Comparison of ENCODE assay signal across 8 cellular contexts in the genomic region with DNA sequence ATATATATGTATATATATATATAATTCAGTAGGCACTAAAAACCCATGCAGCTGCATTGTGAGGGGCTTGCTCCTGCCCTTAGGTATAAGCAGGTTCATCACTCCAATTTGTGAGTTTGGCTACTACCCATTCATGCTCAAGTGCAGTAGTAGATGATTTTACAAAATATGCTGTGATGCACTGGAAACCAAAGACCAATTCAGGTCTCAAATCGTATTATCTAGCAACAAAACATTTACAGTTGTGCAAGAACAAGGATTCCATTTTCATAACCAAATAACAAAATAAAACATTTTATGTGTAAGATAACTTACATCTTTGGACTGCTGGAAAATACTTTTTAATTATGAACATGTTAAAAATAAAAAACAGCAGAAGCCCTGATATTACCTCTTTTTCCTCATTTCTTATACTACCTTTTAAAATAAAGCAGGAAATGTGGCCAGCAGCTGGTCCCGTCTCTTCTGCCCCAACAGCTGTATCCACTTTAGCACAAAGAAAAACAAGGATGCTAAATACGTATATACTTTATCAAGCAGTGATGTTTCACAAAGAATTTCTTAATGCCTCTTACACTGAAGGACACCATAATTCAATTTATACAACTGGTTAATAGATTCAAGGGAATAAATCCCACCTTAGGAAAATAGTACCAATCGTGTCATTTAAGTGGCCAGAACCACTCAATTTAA. TPM values are rescaled to one million over a fixed set of nuclear protein-coding genes. Genes with fewer than 3 reads are reported as not detected.
DNase-seq lines count a peak whose midpoint lies in the region; ATAC-seq and TF ChIP-seq lines count a peak whose summit lies in the region.

No MANE protein-coding gene starts in this region.

- CTCF ChIA-PET in Caco-2 (lab: Charles Lee) = no interaction called here

- H3K9me3 ChIP-seq in Caco-2 (no peaks in the 10 kb centered on the region), OCI-LY3 (ENCODE audit: insufficient read depth, low read length) (no peaks in the 10 kb centered on the region), endodermal cell (ENCODE audit: control insufficient read depth, low read length) (no peaks in the 10 kb centered on the region)

- ATAC-seq in GM21717 (IDR thresholded peaks at IDR 0.05; ENCODE audit: unreplicated experiment) = no peak
- no peak for ATAC-seq in GM18519 (IDR thresholded peaks at IDR 0.05; ENCODE audit: low FRiP score, unreplicated experiment)

- no peak for TF ChIP-seq CTCF in Caco-2 (IDR thresholded peaks at IDR 0.05; ENCODE audit: insufficient read depth in 1 of 2, low read depth in 1 of 2, low read length in 1 of 2, severe bottlenecking in 1 of 2, unreplicated experiment in 1 of 2)
- no peak for TF ChIP-seq CTCF in OCI-LY3 (IDR thresholded peaks at IDR 0.05; ENCODE audit: low read depth, low read length)
- TF ChIP-seq CTCF in endodermal cell (conservative IDR thresholded peaks at IDR 0.05) = no peak
- TF ChIP-seq CTCF in osteocyte (IDR thresholded peaks at IDR 0.05) = no peak

- POLR2A ChIA-PET in Caco-2 (lab: Charles Lee) = no interaction called here

- H3K4me3 Mint-ChIP-seq in Caco-2 (ENCODE audit: unreplicated experiment) = peak overlapping the region; percentile 91
- H3K4me3 Mint-ChIP-seq in endodermal cell = peak overlapping the region; percentile 98
- H3K4me3 Mint-ChIP-seq in osteocyte (ENCODE audit: unreplicated experiment) = peak overlapping the region; percentile 96

- H3K27ac Mint-ChIP-seq in Caco-2 (ENCODE audit: unreplicated experiment) = no peak overlapping the region
- H3K27ac Mint-ChIP-seq in endodermal cell = no peak overlapping the region
- no peak overlapping the region for H3K27ac Mint-ChIP-seq in osteocyte (ENCODE audit: unreplicated experiment)

- no peaks in the 10 kb centered on the region for H3K27me3 ChIP-seq in Caco-2 (replicated peaks; ENCODE audit: control insufficient read depth, insufficient read depth, low read length)
- no peaks in the 10 kb centered on the region for H3K27me3 ChIP-seq in OCI-LY3 (ENCODE audit: low read depth, low read length)
- H3K27me3 ChIP-seq in endodermal cell (ENCODE audit: control insufficient read depth, insufficient read depth, low read length, poor library complexity, severe bottlenecking) = no peaks in the 10 kb centered on the region

- H3K4me1 Mint-ChIP-seq in Caco-2 (ENCODE audit: low read depth, unreplicated experiment) (peaks cover 29% of the 10 kb centered on the region), endodermal cell (peaks cover 32% of the 10 kb centered on the region), osteocyte (ENCODE audit: unreplicated experiment) (peaks cover 43% of the 10 kb centered on the region)

- H4K20me1 ChIP-seq in OCI-LY3 (ENCODE audit: insufficient read depth, low read length) = peaks cover 53% of the 10 kb centered on the region

- 27 to 28% methylated on average over 3 to 4 of the region's 4 CpGs for WGBS in endodermal cell (ENCODE audit: insufficient coverage in 1 of 2, insufficient read length in 1 of 2), 2 experiments

- no peaks in the 10 kb centered on the region for H3K27me3 Mint-ChIP-seq in Caco-2 (ENCODE audit: insufficient read depth, unreplicated experiment)
- H3K27me3 Mint-ChIP-seq in endodermal cell (ENCODE audit: insufficient read depth) = no peaks in the 10 kb centered on the region
- no peaks in the 10 kb centered on the region for H3K27me3 Mint-ChIP-seq in osteocyte (ENCODE audit: unreplicated experiment)

- peaks cover 9% of the 10 kb centered on the region; the same call in 1 of the 2 replicates for H3K4me1 ChIP-seq in Caco-2
- H3K4me1 ChIP-seq in OCI-LY3 (ENCODE audit: low read length) = peaks cover 33% of the 10 kb centered on the region
- H3K4me1 ChIP-seq in endodermal cell (ENCODE audit: control insufficient read depth, insufficient read depth, low read length) = no peaks in the 10 kb centered on the region

- H3K36me3 Mint-ChIP-seq in Caco-2 (ENCODE audit: insufficient read depth, unreplicated experiment) (peaks cover 79% of the 10 kb centered on the region), endodermal cell (ENCODE audit: low read depth) (peaks cover 45% of the 10 kb centered on the region), osteocyte (ENCODE audit: unreplicated experiment) (peaks cover 30% of the 10 kb centered on the region)

- no peak overlapping the region for H2AFZ ChIP-seq in OCI-LY3 (ENCODE audit: low read depth, low read length)

- BruUV-seq in Caco-2 (replicated peaks; lab: Mats Ljungman, UMichigan) = no TSS peak

- H3K27ac ChIP-seq in OCI-LY3 (ENCODE audit: low read length) (no peak overlapping the region), endodermal cell (ENCODE audit: low read depth, low read length) (no peak overlapping the region)

- H3K4me2 ChIP-seq in OCI-LY3 (ENCODE audit: low read length) = peak overlapping the region; percentile 98

- H3K79me2 ChIP-seq in OCI-LY3 (ENCODE audit: low read length) = peaks cover 78% of the 10 kb centered on the region

- peak overlapping the region; percentile 91 for H3K4me3 ChIP-seq in Caco-2 (ENCODE audit: low read depth, low read length)
- peak overlapping the region; percentile 90 for H3K4me3 ChIP-seq in OCI-LY3 (ENCODE audit: low read length)
- peak overlapping the region; percentile 97 for H3K4me3 ChIP-seq in endodermal cell (ENCODE audit: low read length)

- peak overlapping the region; percentile 95 for H3K9ac ChIP-seq in OCI-LY3 (ENCODE audit: low read length)
- peak overlapping the region; percentile 95 for H3K9ac ChIP-seq in endodermal cell (ENCODE audit: extremely low read depth, low read length, poor library complexity, severe bottlenecking)

- H3K9me3 Mint-ChIP-seq in Caco-2 (ENCODE audit: unreplicated experiment) (no peaks in the 10 kb centered on the region), endodermal cell (no peaks in the 10 kb centered on the region), osteocyte (ENCODE audit: unreplicated experiment) (no peaks in the 10 kb centered on the region)

- no peak for DNase-seq in Caco-2
- DNase-seq in endodermal cell = no peak
- DNase-seq in osteocyte (ENCODE audit: extremely low spot score, unreplicated experiment) = no peak
- DNase-seq in NCI-H2171 (lab: John Stamatoyannopoulos, UW) = no peak
- DNase-seq in amygdala (lab: John Stamatoyannopoulos, UW) = no peak

- H3K36me3 ChIP-seq in Caco-2 (ENCODE audit: control insufficient read depth, insufficient read depth, low read length) = peaks cover 4% of the 10 kb centered on the region
- H3K36me3 ChIP-seq in OCI-LY3 (replicated peaks; ENCODE audit: low read depth, low read length) = peaks cover 59% of the 10 kb centered on the region
- H3K36me3 ChIP-seq in endodermal cell (ENCODE audit: control insufficient read depth, insufficient read depth, low read length) = peaks cover 55% of the 10 kb centered on the region

- intact Hi-C loops in Caco-2 (cut with micrococcal nuclease; ENCODE audit: unreplicated experiment) = loop anchor here (10.0 kb wide), 2 partner anchors 583 to 643 kb away; a partner anchor contains a TSS

RNA-seq across cellular contexts. Expression of a gene that starts 2.8 kb away (rescaled TPM):
- total RNA-seq in Caco-2 (2022) = 99.4 and 101 TPM in 2 replicates
- total RNA-seq in endodermal cell = 10 to 100 TPM; 39.3 to 47.5 TPM
- 52.6 TPM for polyA plus RNA-seq in endodermal cell (2013, experiment 1 of 2)
- polyA plus RNA-seq in endodermal cell (2013, experiment 2 of 2) = 45.1 TPM
- total RNA-seq in osteocyte = 38.0 and 44.7 TPM in 2 replicates

RNA-seq across cellular contexts. Expression of a gene that starts 14.4 kb away (rescaled TPM):
- total RNA-seq in Caco-2 (2022) (35.5 and 37.7 TPM in 2 replicates), endodermal cell (10 to 100 TPM; 26.3 to 26.7 TPM), osteocyte (25.0 and 28.9 TPM in 2 replicates)
- polyA plus RNA-seq in endodermal cell (2013, experiment 1 of 2) = 35.4 TPM
- 31.8 TPM for polyA plus RNA-seq in endodermal cell (2013, experiment 2 of 2)

RNA-seq across cellular contexts. Expression of a gene that starts 23.9 kb away (rescaled TPM):
- total RNA-seq in Caco-2 (2022) (2.0 and 2.6 TPM in 2 replicates), endodermal cell (not detected), osteocyte (not detected in 2 replicates)
- polyA plus RNA-seq in endodermal cell (2013, experiment 1 of 2) = not detected
- polyA plus RNA-seq in endodermal cell (2013, experiment 2 of 2) = 0.21 TPM

RNA-seq across cellular contexts. Expression of a gene that starts 33.7 kb away (rescaled TPM):
- total RNA-seq in Caco-2 (2022) (141 and 144 TPM in 2 replicates), endodermal cell (10 to 100 TPM; 56.4 to 57.3 TPM), osteocyte (44.3 and 49.0 TPM in 2 replicates)
- 63.5 TPM for polyA plus RNA-seq in endodermal cell (2013, experiment 1 of 2)
- polyA plus RNA-seq in endodermal cell (2013, experiment 2 of 2) = 61.2 TPM

RNA-seq across cellular contexts. Expression of a gene that starts 35.0 kb away (rescaled TPM):
- 21.5 and 21.6 TPM in 2 replicates for total RNA-seq in Caco-2 (2022)
- total RNA-seq in endodermal cell = 10 to 100 TPM in 1 of 2 donors, 1 to 10 TPM in 1; 9.6 to 10.6 TPM
- 2.6 TPM for polyA plus RNA-seq in endodermal cell (2013, experiment 1 of 2)
- 2.7 TPM for polyA plus RNA-seq in endodermal cell (2013, experiment 2 of 2)
- total RNA-seq in osteocyte = 1.2 and 2.1 TPM in 2 replicates
